20 cellular contexts compared by ENCODE assay signal in genomic region chr22:29596408-29596807, GRCh38.
"Had no signal": no experiment of that assay in that cellular context is flagged by ENCODE, and none has a peak within 500 bp of the region (broad histone marks: within the 10 kb centered on the region; RNA-seq: fewer than 3 reads in every experiment).

No MANE protein-coding gene starts in this region.

- H3K79me2 ChIP-seq: hepatocyte had no signal

- H3K4me1 ChIP-seq: left ventricle myocardium inferior, pancreas had no signal

- H3K36me3 ChIP-seq: left ventricle myocardium inferior, pancreas had no signal

- H3K4me2 ChIP-seq: hepatocyte had no signal

- H3K27me3 ChIP-seq: hepatocyte, pancreas had no signal

- H3K27me3 Mint-ChIP-seq: activated CD4-positive, alpha-beta memory T cell treated with anti-CD3 and anti-CD28 coated beads for 36 hours; activated naive CD8-positive, alpha-beta T cell treated with anti-CD3 and anti-CD28 coated beads, Interleukin-2, amount 50 U/mL, for 24 hours; stimulated activated naive B cell treated with anti-CD40 and anti-IgM and Interleukin-4, amounts not matched to agents 10 μg/mL and 1 μg/mL and 100 μg/mL, for 72 hours; type B pancreatic cell had no signal

- H2AFZ ChIP-seq: hepatocyte had no signal

- H3K4me1 Mint-ChIP-seq: mesothelial cell of epicardium, natural killer cell had no signal

- H3K9me3 ChIP-seq: left ventricle myocardium inferior, pancreas had no signal

- DNase-seq: activated CD4-positive, alpha-beta memory T cell treated with anti-CD3 and anti-CD28 coated beads for 36 hours; activated CD4-positive, alpha-beta T cell treated with anti-CD3 and anti-CD28 coated beads for 48 hours; activated CD4-positive, CD25-positive, alpha-beta regulatory T cell; activated gamma-delta T cell; activated naive CD4-positive, alpha-beta T cell treated with anti-CD3 and anti-CD28 coated beads, Interleukin-2, amount 50 U/mL, for 16 hours; activated naive CD8-positive, alpha-beta T cell treated with anti-CD3 and anti-CD28 coated beads, Interleukin-2, amount 50 U/mL, for 24 hours; activated T-cell treated with anti-CD3 and anti-CD28 coated beads for 4 hours; cerebellar nuclear complex; left ventricle myocardium inferior; mammary epithelial cell; natural killer cell; pancreas; right cardiac atrium; stimulated activated CD4-positive, alpha-beta T cell treated with anti-CD3 and anti-CD28 coated beads, Interleukin-2, amount 100 ng/mL, for 24 hours; stimulated activated naive B cell treated with anti-CD40 and anti-IgM and Interleukin-4, amounts not matched to agents 10 μg/mL and 1 μg/mL and 100 μg/mL, for 72 hours had no signal

- ATAC-seq: activated naive CD8-positive, alpha-beta T cell treated with anti-CD3 and anti-CD28 coated beads, Interleukin-2, amount 50 U/mL, for 24 hours had no signal

- H3K27ac Mint-ChIP-seq: activated naive CD8-positive, alpha-beta T cell treated with anti-CD3 and anti-CD28 coated beads, Interleukin-2, amount 50 U/mL, for 24 hours; mesothelial cell of epicardium; type B pancreatic cell had no signal

- H3K4me3 ChIP-seq: hepatocyte, pancreas had no signal

- H3K36me3 Mint-ChIP-seq: activated CD4-positive, alpha-beta memory T cell treated with anti-CD3 and anti-CD28 coated beads for 36 hours; mesothelial cell of epicardium; natural killer cell; stimulated activated naive B cell treated with anti-CD40 and anti-IgM and Interleukin-4, amounts not matched to agents 10 μg/mL and 1 μg/mL and 100 μg/mL, for 72 hours; type B pancreatic cell had no signal

- H3K27ac ChIP-seq: epithelial cell of prostate, hepatocyte had no signal

- H3K9me3 Mint-ChIP-seq: activated naive CD8-positive, alpha-beta T cell treated with anti-CD3 and anti-CD28 coated beads, Interleukin-2, amount 50 U/mL, for 24 hours; mesothelial cell of epicardium; natural killer cell; T-helper 1 cell treated with Interleukin-12 subunit alpha and Interleukin-12 subunit beta and Interleukin-4 antibody, amounts not matched to agents 30 μg/mL and 1 μg/mL, for 36 hours; type B pancreatic cell had no signal

- H3K4me3 Mint-ChIP-seq: mesothelial cell of epicardium, type B pancreatic cell had no signal
